Comparison of ENCODE assay signal across 15 cellular contexts in the genomic region with DNA sequence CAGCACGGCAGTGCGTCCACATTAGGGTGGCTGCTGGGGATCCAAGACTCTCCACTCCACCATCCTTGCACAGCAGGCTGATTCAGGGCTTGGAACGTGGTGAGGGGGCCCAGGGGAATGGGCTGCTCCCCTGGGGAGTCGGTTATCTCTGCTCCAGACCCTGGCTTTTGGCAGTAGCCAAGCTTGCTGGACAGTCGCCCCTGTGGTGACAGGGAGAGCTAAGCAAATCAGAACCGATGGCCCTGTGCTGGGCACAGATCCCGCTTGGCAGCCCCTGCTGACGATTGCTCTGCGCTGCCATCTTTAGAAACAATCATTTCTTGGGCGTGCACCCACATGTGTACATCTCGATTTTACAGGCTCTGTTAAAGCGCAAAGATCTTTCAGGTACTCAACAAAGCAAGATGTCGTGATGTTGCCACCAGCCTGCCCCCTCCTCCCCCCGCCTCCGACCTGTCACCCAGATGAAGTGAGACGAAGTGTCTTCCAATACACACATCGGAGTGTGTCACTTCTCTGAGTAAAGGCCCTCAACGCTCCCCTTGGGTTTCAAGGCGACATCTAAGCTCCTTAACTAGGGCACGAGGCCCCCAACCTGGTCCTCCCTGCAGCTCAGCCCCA. TPM values are rescaled to one million over a fixed set of nuclear protein-coding genes. Genes with fewer than 3 reads are reported as not detected.
DNase-seq lines count a peak whose midpoint lies in the region; ATAC-seq and TF ChIP-seq lines count a peak whose summit lies in the region.
"Had no signal": no experiment of that assay in that cellular context is flagged by ENCODE, and none has a peak within 500 bp of the region (broad histone marks: within the 10 kb centered on the region; RNA-seq: fewer than 3 reads in every experiment).

No MANE protein-coding gene starts in this region.

- peak overlapping the region in 1 of 10 donors; percentile 53 for H3K4me3 Mint-ChIP-seq in naive thymus-derived CD4-positive, alpha-beta T cell
- H3K4me3 Mint-ChIP-seq: activated CD8-positive, alpha-beta T cell treated with anti-CD3 and anti-CD28 coated beads for 36 hours had no signal

- TF ChIP-seq CTCF in esophagus muscularis mucosa (IDR thresholded peaks at IDR 0.05) (peak in 1 of 3 experiments; percentile 7), tibial nerve (IDR thresholded peaks at IDR 0.05) (no peak)

- 68% methylated on average over 15 of the region's 20 CpGs for WGBS in esophagus muscularis mucosa
- 75 to 86% methylated on average over 20 of the region's 20 CpGs for WGBS in tibial nerve, 2 donors

- H3K27me3 Mint-ChIP-seq in naive thymus-derived CD4-positive, alpha-beta T cell: no peaks in the 10 kb centered on the region
- H3K27me3 Mint-ChIP-seq: activated CD8-positive, alpha-beta T cell treated with anti-CD3 and anti-CD28 coated beads for 36 hours had no signal

- no peak for ATAC-seq in naive thymus-derived CD4-positive, alpha-beta T cell
- ATAC-seq in GM18907 (IDR thresholded peaks at IDR 0.05; ENCODE audit: unreplicated experiment) (no peak), HG03442 (IDR thresholded peaks at IDR 0.05; ENCODE audit: unreplicated experiment) (no peak)
- ATAC-seq: activated CD8-positive, alpha-beta T cell treated with anti-CD3 and anti-CD28 coated beads for 36 hours; foreskin keratinocyte; left colon had no signal

- H3K4me3 ChIP-seq in esophagus muscularis mucosa (no peak overlapping the region), tibial nerve (no peak overlapping the region)
- H3K4me3 ChIP-seq in naive thymus-derived CD4-positive, alpha-beta T cell (ENCODE audit: low read length): no peak overlapping the region

- no peaks in the 10 kb centered on the region for H3K9me3 ChIP-seq in esophagus muscularis mucosa
- H3K9me3 ChIP-seq in naive thymus-derived CD4-positive, alpha-beta T cell (ENCODE audit: control insufficient read depth in 2 of 3, low read length in 3 of 3): no peaks in the 10 kb centered on the region
- H3K9me3 ChIP-seq in tibial nerve: peaks cover 0 to 1% (median 0%) of the 10 kb centered on the region in 4 donors

- no peak for TF ChIP-seq POLR2A in esophagus muscularis mucosa (IDR thresholded peaks at IDR 0.05; ENCODE audit: low read depth)
- no peak for TF ChIP-seq POLR2A in tibial nerve (IDR thresholded peaks at IDR 0.05)

- H3K27ac ChIP-seq in esophagus muscularis mucosa (replicated peaks in 1 of 4) (peak overlapping the region; percentile 66 to 77 (median 70)), tibial nerve (peak overlapping the region in 3 of 4 donors; percentile 1 to 50 (median 17))
- H3K27ac ChIP-seq in naive thymus-derived CD4-positive, alpha-beta T cell (ENCODE audit: low read depth, low read length): no peak overlapping the region
- H3K27ac ChIP-seq: foreskin keratinocyte had no signal

- H3K36me3 ChIP-seq in esophagus muscularis mucosa (no peaks in the 10 kb centered on the region), tibial nerve (no peaks in the 10 kb centered on the region)
- no peaks in the 10 kb centered on the region for H3K36me3 ChIP-seq in naive thymus-derived CD4-positive, alpha-beta T cell (ENCODE audit: control insufficient read depth in 2 of 3, insufficient read depth in 3 of 3, low read length in 3 of 3)

- H3K27me3 ChIP-seq in esophagus muscularis mucosa (no peaks in the 10 kb centered on the region), tibial nerve (no peaks in the 10 kb centered on the region)
- no peaks in the 10 kb centered on the region for H3K27me3 ChIP-seq in naive thymus-derived CD4-positive, alpha-beta T cell (ENCODE audit: control insufficient read depth in 2 of 2, insufficient read depth in 2 of 2, low read length in 2 of 2)
- H3K27me3 ChIP-seq: foreskin keratinocyte had no signal

- H3K4me1 ChIP-seq in esophagus muscularis mucosa (peaks cover 50 to 79% (median 66%) of the 10 kb centered on the region in 4 donors), tibial nerve (peaks cover 0 to 29% (median 9%) of the 10 kb centered on the region in 4 donors)
- no peaks in the 10 kb centered on the region for H3K4me1 ChIP-seq in naive thymus-derived CD4-positive, alpha-beta T cell (ENCODE audit: control insufficient read depth in 2 of 2, insufficient read depth in 2 of 2, low read length in 2 of 2)

- H3K27ac Mint-ChIP-seq in naive thymus-derived CD4-positive, alpha-beta T cell: peak overlapping the region in 5 of 9 donors; percentile 53 to 93 (median 80)
- H3K27ac Mint-ChIP-seq: activated CD8-positive, alpha-beta T cell treated with anti-CD3 and anti-CD28 coated beads for 36 hours had no signal

- POLR2A ChIA-PET in naive thymus-derived CD4-positive, alpha-beta T cell (lab: Charles Lee): interaction anchor here (0.6 to 1.0 kb wide), 2 partner anchors 15 to 1808 kb away, joined by 3 read pairs; no protein-coding TSS in a partner anchor

- TF ChIP-seq EP300 in esophagus muscularis mucosa (IDR thresholded peaks at IDR 0.05) (no peak), tibial nerve (IDR thresholded peaks at IDR 0.05) (no peak)

- peaks cover 0 to 3% (median 0%) of the 10 kb centered on the region in 11 donors for H3K9me3 Mint-ChIP-seq in naive thymus-derived CD4-positive, alpha-beta T cell
- H3K9me3 Mint-ChIP-seq: activated CD8-positive, alpha-beta T cell treated with anti-CD3 and anti-CD28 coated beads for 36 hours had no signal

- CTCF ChIA-PET in naive thymus-derived CD4-positive, alpha-beta T cell (lab: Charles Lee): no interaction called here

- H3K4me1 Mint-ChIP-seq in naive thymus-derived CD4-positive, alpha-beta T cell: peaks cover 9 to 38% (median 32%) of the 10 kb centered on the region in 7 donors

- intact Hi-C loops in esophagus muscularis mucosa (cut with DNase I): no loop called here
- intact Hi-C loops in naive thymus-derived CD4-positive, alpha-beta T cell (cut with micrococcal nuclease): no loop called here

- DNase-seq in NCI-H187 (lab: John Stamatoyannopoulos, UW) (peak; percentile 67 to 76), NCI-H187 treated with DMSO at 0.1 percent for 48 hours (lab: John Stamatoyannopoulos, UW) (no peak), esophagus muscularis mucosa (ENCODE audit: extremely low spot score) (no peak), tibial nerve (ENCODE audit: low spot score in 2 of 2) (no peak), GM19238 (ENCODE audit: insufficient read length, low spot score) (no peak)
- DNase-seq in naive thymus-derived CD4-positive, alpha-beta T cell: peak in 1 of 9 donors; percentile 11
- DNase-seq: 8988T; activated CD8-positive, alpha-beta T cell treated with anti-CD3 and anti-CD28 coated beads for 36 hours; activated naive CD4-positive, alpha-beta T cell treated with Interleukin-2 at 50 U/mL for 16 hours; DMS 273 treated with DMSO at 0.1 percent for 48 hours; foreskin keratinocyte; NCI-H1105 had no signal

- H3K36me3 Mint-ChIP-seq in naive thymus-derived CD4-positive, alpha-beta T cell: peaks cover 0 to 12% (median 0%) of the 10 kb centered on the region in 5 donors

RNA-seq across cellular contexts. Expression of a gene that starts 55.7 kb away (rescaled TPM):
- total RNA-seq in esophagus muscularis mucosa: 10 to 100 TPM; 10.4 to 24.4 (median 13.3) TPM
- total RNA-seq in naive thymus-derived CD4-positive, alpha-beta T cell: 10 to 100 TPM; 22.2 to 65.3 (median 56.6) TPM
- polyA plus RNA-seq in naive thymus-derived CD4-positive, alpha-beta T cell: 1 to 10 TPM; 2.9 to 9.2 TPM
- total RNA-seq in tibial nerve: 1 to 10 TPM; 6.1 to 9.8 (median 9.0) TPM

Comparison
In these comparisons a context has a peak if more than half of its experiments do, and no peak if none do; other contexts are left out.
1. DNase-seq: peak in NCI-H187 (2 of 2); none in NCI-H187 treated with DMSO at 0.1 percent for 48 hours (single experiment), esophagus muscularis mucosa (single experiment), tibial nerve (0 of 2) and GM19238 (single experiment).